In the genomic region with DNA sequence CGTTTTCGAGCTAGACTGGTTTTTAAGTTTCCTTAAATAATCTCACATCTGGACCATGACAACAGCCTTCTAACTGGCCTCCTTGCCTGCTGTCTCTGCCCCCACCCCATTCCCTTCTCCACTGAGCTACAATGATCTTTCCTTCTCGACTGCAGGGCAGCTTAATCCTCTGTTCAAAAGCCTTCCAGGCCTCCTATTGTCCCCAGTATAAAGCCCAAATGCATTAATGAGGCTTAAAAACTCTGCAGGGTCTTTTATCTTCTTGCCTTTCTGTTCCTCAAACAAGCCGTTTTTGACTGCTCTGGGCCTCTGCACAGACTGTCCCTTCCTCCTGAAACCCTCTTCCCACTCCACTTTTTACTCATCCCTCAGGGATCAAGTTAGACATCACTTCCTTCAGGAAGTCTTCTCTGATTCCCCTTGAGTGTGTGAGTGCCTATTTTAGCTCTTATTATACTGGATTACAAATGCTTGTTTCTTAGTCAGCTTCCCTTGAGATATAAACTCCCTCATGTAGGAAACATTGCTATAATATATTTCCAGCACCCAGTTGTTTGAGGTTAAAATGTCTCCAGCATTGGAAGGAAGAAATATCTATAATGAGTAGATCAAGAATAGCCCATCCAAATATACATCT, we compare ENCODE assay signal across 17 cellular contexts. TPM values are rescaled to one million over a fixed set of nuclear protein-coding genes. Genes with fewer than 3 reads are reported as not detected.
DNase-seq lines count a peak whose midpoint lies in the region; ATAC-seq, FAIRE-seq and TF ChIP-seq lines count a peak whose summit lies in the region.
"Had no signal": no experiment of that assay in that cellular context is flagged by ENCODE, and none has a peak within 500 bp of the region (broad histone marks: within the 10 kb centered on the region; RNA-seq: fewer than 3 reads in every experiment).

No MANE protein-coding gene starts in this region.

- no peak overlapping the region for H2AK5ac ChIP-seq in H1 (ENCODE audit: low read depth, low read length)

- FAIRE-seq in H1 (lab: Jason Lieb, UNC), result no peak
- no peak for FAIRE-seq in urothelium cell line (lab: Jason Lieb, UNC)
- no peak for FAIRE-seq in GM12891 (lab: Jason Lieb, UNC)
- FAIRE-seq: GM18507 had no signal

- no peak for TF ChIP-seq EP300 in H1 (IDR thresholded peaks at IDR 0.05; ENCODE audit: borderline replicate concordance in 1 of 2, low read depth in 2 of 2, low read length in 2 of 2)

- no peak overlapping the region for H3K4me3 Mint-ChIP-seq in mesothelial cell of epicardium
- H3K4me3 Mint-ChIP-seq: nephron progenitor cell had no signal

- 57% methylated on average over 4 of the region's 4 CpGs; no CpG with 5 or more reads in 1 of the 2 experiments for WGBS in H1 (ENCODE audit: extremely low coverage in 1 of 2, insufficient coverage in 1 of 2, insufficient read length in 1 of 2, insufficient replicate concordance in 2 of 2, low coverage in 1 of 2, low lambda C conversion rate in 2 of 2, missing lambda C conversion rate in 1 of 2), 2 experiments

- no peak for ATAC-seq in HG03108 (IDR thresholded peaks at IDR 0.05; ENCODE audit: unreplicated experiment)
- ATAC-seq: esophagus mucosa had no signal

- H3K4me2 ChIP-seq in H1 (ENCODE audit: insufficient read depth in 1 of 2, low read depth in 2 of 2, low read length in 2 of 2), result peak overlapping the region in 1 of 2 experiments; percentile 11; a peak in 1 of 4 replicates

- H3K4me1 Mint-ChIP-seq in mesothelial cell of epicardium, result peaks cover 38% of the 10 kb centered on the region

- no peaks in the 10 kb centered on the region for H3K79me2 ChIP-seq in H1 (ENCODE audit: control insufficient read depth in 1 of 2, insufficient read depth in 2 of 2, low read length in 2 of 2)

- no peak overlapping the region for H4K91ac ChIP-seq in H1 (replicated peaks; ENCODE audit: insufficient read length, low read length)

- H3K27me3 ChIP-seq in H1 (replicated peaks in 1 of 4; ENCODE audit: control insufficient read depth in 3 of 4, extremely low read depth in 1 of 4, insufficient read depth in 3 of 4, low read length in 3 of 4), result no peaks in the 10 kb centered on the region; a peak in 2 of 7 replicates
- H3K27me3 ChIP-seq: colonic mucosa had no signal

- no peak for TF ChIP-seq CTCF in H1 (IDR thresholded peaks at IDR 0.05; ENCODE audit: control extremely low read depth in 1 of 3, insufficient read depth in 1 of 3, low read depth in 1 of 3, low read length in 3 of 3)
- TF ChIP-seq CTCF in mesothelial cell of epicardium (IDR thresholded peaks at IDR 0.05; ENCODE audit: unreplicated experiment), result no peak

- peak overlapping the region; percentile 61 for H3K27ac Mint-ChIP-seq in mesothelial cell of epicardium
- H3K27ac Mint-ChIP-seq: nephron progenitor cell had no signal

- CTCF ChIA-PET in H1 (lab: Charles Lee; ENCODE audit: partially characterized antibody), result interaction anchor here (0.6 to 1.7 kb wide), 4 partner anchors 67 to 276 kb away, joined by 3 read pairs; a partner anchor contains a TSS

- no peak overlapping the region for H2AFZ ChIP-seq in H1 (ENCODE audit: low read length)
- H2AFZ ChIP-seq: PC-9 had no signal

- H4K5ac ChIP-seq in H1 (ENCODE audit: insufficient read length, low read depth, low read length), result no peak overlapping the region

- H4K20me1 ChIP-seq in H1 (replicated peaks in 1 of 2; ENCODE audit: control insufficient read depth in 1 of 2, insufficient read depth in 2 of 2, low read length in 2 of 2), result no peaks in the 10 kb centered on the region

- POLR2A ChIA-PET in H1 (lab: Charles Lee; ENCODE audit: partially characterized antibody), result no interaction called here

- H3K4ac ChIP-seq in H1 (replicated peaks; ENCODE audit: insufficient read length, low read depth, low read length), result no peak overlapping the region

- no peaks in the 10 kb centered on the region for H3K36me3 ChIP-seq in H1 (ENCODE audit: control insufficient read depth in 2 of 4, insufficient read depth in 4 of 4, low read length in 3 of 4)
- H3K36me3 ChIP-seq: colonic mucosa had no signal

- H3K14ac ChIP-seq in H1 (ENCODE audit: insufficient read length), result no peak overlapping the region

- H2BK15ac ChIP-seq in H1 (ENCODE audit: low read length), result no peak overlapping the region

- no peaks in the 10 kb centered on the region for H3K79me1 ChIP-seq in H1 (ENCODE audit: low read depth, low read length)

- no peak for TF ChIP-seq RAD21 in H1 (IDR thresholded peaks at IDR 0.05 in 1 of 2, conservative IDR thresholded peaks at IDR 0.05 in 1 of 2; ENCODE audit: low read depth in 2 of 2, low read length in 2 of 2)

- no peak overlapping the region; a peak in 1 of 8 replicates for H3K4me3 ChIP-seq in H1 (ENCODE audit: extremely low read depth in 1 of 4, insufficient read depth in 2 of 4, low read depth in 3 of 4, low read length in 4 of 4)
- H3K4me3 ChIP-seq: colonic mucosa, PC-9 had no signal

- no peak overlapping the region for H3K9ac ChIP-seq in H1 (replicated peaks in 1 of 4; ENCODE audit: extremely low read depth in 1 of 4, low read depth in 3 of 4, low read length in 3 of 4)

- H3K27me3 Mint-ChIP-seq in mesothelial cell of epicardium (ENCODE audit: low read depth), result no peaks in the 10 kb centered on the region

- H3K9me3 Mint-ChIP-seq in mesothelial cell of epicardium, result no peaks in the 10 kb centered on the region

- DNase-seq in EL, result peak; percentile 22
- peak; percentile 5 for DNase-seq in NCI-H524 treated with DMSO at 0.1 percent for 48 hours (lab: John Stamatoyannopoulos, UW)
- DNase-seq in H1 (ENCODE audit: low read depth in 1 of 2, low spot score in 2 of 2), result no peak
- no peak for DNase-seq in mesothelial cell of epicardium (ENCODE audit: low spot score in 2 of 2, unreplicated experiment in 2 of 2)
- DNase-seq in urothelium cell line (ENCODE audit: low spot score), result no peak
- DNase-seq in hypothalamus (lab: John Stamatoyannopoulos, UW), result no peak
- DNase-seq in GM12891 (ENCODE audit: insufficient read length, low spot score), result no peak
- DNase-seq: activated CD8-positive, alpha-beta memory T cell treated with anti-CD3 and anti-CD28 coated beads for 24 hours; amygdala; colonic mucosa; NCI-H1694; stimulated activated CD4-positive, alpha-beta T cell treated with anti-CD3 and anti-CD28 coated beads, Interleukin-2, amount 100 ng/mL, for 24 hours had no signal

- no peaks in the 10 kb centered on the region for H3K23me2 ChIP-seq in H1 (ENCODE audit: low read depth, low read length)

- no peak overlapping the region for H2BK120ac ChIP-seq in H1 (replicated peaks; ENCODE audit: low read depth, low read length)

- H3K9me3 ChIP-seq in H1 (ENCODE audit: insufficient read depth in 2 of 2, low read depth in 1 of 2, low read length in 1 of 2), result no peaks in the 10 kb centered on the region
- H3K9me3 ChIP-seq: colonic mucosa had no signal

- no peak overlapping the region; the same call in 1 of the 2 replicates for H3K18ac ChIP-seq in H1 (ENCODE audit: extremely low read depth, low read length)

- H2BK12ac ChIP-seq in H1 (ENCODE audit: low read depth, low read length), result no peak overlapping the region

- no peak overlapping the region for H3K56ac ChIP-seq in H1 (replicated peaks; ENCODE audit: insufficient read length, low read depth, low read length)

- H3K23ac ChIP-seq in H1 (ENCODE audit: insufficient read length), result no peak overlapping the region

- H3K27ac ChIP-seq in H1 (ENCODE audit: low read depth, low read length), result no peak overlapping the region
- H3K27ac ChIP-seq: colonic mucosa, PC-9 had no signal

- no peak overlapping the region for H2BK20ac ChIP-seq in H1 (ENCODE audit: low read length)

- TF ChIP-seq POLR2A in H1 (IDR thresholded peaks at IDR 0.05; ENCODE audit: control extremely low read depth in 1 of 2, low read depth in 2 of 2, low read length in 2 of 2) (no peak), GM12891 (IDR thresholded peaks at IDR 0.05; ENCODE audit: low read depth, low read length) (no peak)

- H4K8ac ChIP-seq in H1 (ENCODE audit: extremely low read depth, insufficient read depth, low read length), result no peak overlapping the region

- no peak overlapping the region for H2BK5ac ChIP-seq in H1 (ENCODE audit: low read depth, low read length)

- peaks cover 0 to 5% (median 1%) of the 10 kb centered on the region in 4 experiments; a peak in 2 of 7 replicates for H3K4me1 ChIP-seq in H1 (replicated peaks in 1 of 4; ENCODE audit: control insufficient read depth in 3 of 4, insufficient read depth in 4 of 4, low read length in 3 of 4)
- H3K4me1 ChIP-seq: colonic mucosa had no signal

- no peaks in the 10 kb centered on the region for H3K36me3 Mint-ChIP-seq in mesothelial cell of epicardium

TF ChIP-seq in GM12891, 5 proteins besides CTCF, POLR2A, EP300 and RAD21:
- TF ChIP-seq POU2F2 (IDR thresholded peaks at IDR 0.05; ENCODE audit: low read depth, low read length), result no peak

RNA-seq across cellular contexts. Expression of a gene that starts 23.6 kb away (rescaled TPM):
- 3.0 TPM in 2 replicates for total RNA-seq in H1 (2021; fragmentation: NEBNext Ultra II Directional; extraction: Animal tissue kit (Norgen Biotek cat#: 25700))
- polyA plus RNA-seq in H1 (2011; rRNA removed), result 6.9 and 7.3 TPM in 2 replicates
- polyA plus RNA-seq in H1 (2011; cell fraction: cytosol; rRNA removed), result 7.7 TPM
- polyA plus RNA-seq in H1 (2011; cell fraction: nucleus; rRNA removed), result 12.7 TPM
- 4.7 to 6.9 TPM (median 4.9 TPM) in 4 replicates for polyA plus RNA-seq in H1 (2012, experiment 1 of 2)
- polyA plus RNA-seq in H1 (2012, experiment 2 of 2), result 3.7 TPM
- polyA plus RNA-seq in H1 (2013, experiment 1 of 2), result 2.9 TPM
- 2.7 TPM for polyA plus RNA-seq in H1 (2013, experiment 2 of 2)
- 7.6 and 10.0 TPM in 2 replicates for polyA minus RNA-seq in H1 (2011; rRNA and poly(A)+ RNA removed)
- polyA minus RNA-seq in H1 (2011; cell fraction: cytosol; rRNA and poly(A)+ RNA removed), result 4.3 TPM
- polyA minus RNA-seq in H1 (2011; cell fraction: nucleus; rRNA and poly(A)+ RNA removed), result 5.8 TPM
- total RNA-seq in mesothelial cell of epicardium, result 38.3 to 44.8 TPM (median 43.5 TPM) in 3 replicates
- polyA plus RNA-seq in GM12891 (2012; ENCODE audit: low read depth, missing spikeins), result not detected

Comparison
In these comparisons a context has a peak if more than half of its experiments do, and no peak if none do; other contexts are left out.
1. DNase-seq: peak in EL (single experiment) and NCI-H524 treated with DMSO at 0.1 percent for 48 hours (single experiment); none in H1 (0 of 2), mesothelial cell of epicardium (0 of 2), urothelium cell line (single experiment), hypothalamus (0 of 51) and GM12891 (single experiment).